ENCODE assay signal across 13 cellular contexts in the genomic region with DNA sequence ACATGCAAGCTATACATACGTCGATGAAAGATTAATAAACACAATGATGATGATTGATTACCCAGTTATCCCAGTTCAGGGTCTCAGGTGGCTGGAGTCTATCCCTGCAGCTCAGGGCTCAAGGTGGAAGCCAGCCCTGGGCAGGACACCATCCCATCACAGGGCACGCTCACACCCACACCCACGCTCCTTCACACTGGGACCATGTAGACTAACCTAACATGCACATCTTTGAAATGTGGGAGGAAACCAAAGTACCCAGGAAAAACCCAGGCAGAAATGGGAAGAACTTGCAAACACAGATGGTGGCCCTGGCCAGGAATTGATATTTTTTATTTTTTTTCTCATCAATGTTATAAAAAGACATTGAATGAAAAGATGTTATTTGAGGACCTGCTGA.
"Had no signal": no experiment of that assay in that cellular context is flagged by ENCODE, and none has a peak within 500 bp of the region (broad histone marks: within the 10 kb centered on the region; RNA-seq: fewer than 3 reads in every experiment).

No MANE protein-coding gene starts in this region.

- H3K27me3 ChIP-seq: hepatocyte, pancreas, thyroid gland, vagina had no signal

- H3K4me2 ChIP-seq: hepatocyte had no signal

- H3K4me1 ChIP-seq: pancreas, thyroid gland had no signal

- H3K79me2 ChIP-seq: hepatocyte had no signal

- H3K27ac Mint-ChIP-seq: activated CD4-positive, alpha-beta memory T cell treated with anti-CD3 and anti-CD28 coated beads for 36 hours; activated naive CD8-positive, alpha-beta T cell had no signal

- H3K27ac ChIP-seq: dorsolateral prefrontal cortex, hepatocyte, pancreas, thyroid gland had no signal

- DNase-seq: activated CD4-positive, alpha-beta T cell treated with anti-CD3 and anti-CD28 coated beads for 1 hour; activated gamma-delta T cell; activated T-cell treated with anti-CD3 and anti-CD28 coated beads, Interleukin-2, amount 50 U/mL, for 4 hours; dorsolateral prefrontal cortex; kidney; pancreas; retina; T-helper 9 cell had no signal

- H3K4me3 Mint-ChIP-seq: activated CD4-positive, alpha-beta memory T cell treated with anti-CD3 and anti-CD28 coated beads for 36 hours; activated naive CD8-positive, alpha-beta T cell; activated T-cell treated with anti-CD3 and anti-CD28 coated beads, Interleukin-2, amount 50 U/mL, for 4 hours had no signal

- H3K9me3 Mint-ChIP-seq: activated CD4-positive, alpha-beta memory T cell treated with anti-CD3 and anti-CD28 coated beads for 36 hours; activated T-cell treated with anti-CD3 and anti-CD28 coated beads, Interleukin-2, amount 50 U/mL, for 4 hours had no signal

- H3K9me3 ChIP-seq: pancreas, thyroid gland, vagina had no signal

- H3K4me3 ChIP-seq: dorsolateral prefrontal cortex, hepatocyte, pancreas, thyroid gland, vagina had no signal

- H2AFZ ChIP-seq: hepatocyte had no signal

- H3K36me3 Mint-ChIP-seq: activated CD4-positive, alpha-beta memory T cell treated with anti-CD3 and anti-CD28 coated beads for 36 hours; activated naive CD8-positive, alpha-beta T cell had no signal

- FAIRE-seq: kidney, pancreas had no signal

- H3K36me3 ChIP-seq: pancreas, thyroid gland, vagina had no signal
